Comparison of ENCODE assay signal across 1 cellular context in the genomic region with DNA sequence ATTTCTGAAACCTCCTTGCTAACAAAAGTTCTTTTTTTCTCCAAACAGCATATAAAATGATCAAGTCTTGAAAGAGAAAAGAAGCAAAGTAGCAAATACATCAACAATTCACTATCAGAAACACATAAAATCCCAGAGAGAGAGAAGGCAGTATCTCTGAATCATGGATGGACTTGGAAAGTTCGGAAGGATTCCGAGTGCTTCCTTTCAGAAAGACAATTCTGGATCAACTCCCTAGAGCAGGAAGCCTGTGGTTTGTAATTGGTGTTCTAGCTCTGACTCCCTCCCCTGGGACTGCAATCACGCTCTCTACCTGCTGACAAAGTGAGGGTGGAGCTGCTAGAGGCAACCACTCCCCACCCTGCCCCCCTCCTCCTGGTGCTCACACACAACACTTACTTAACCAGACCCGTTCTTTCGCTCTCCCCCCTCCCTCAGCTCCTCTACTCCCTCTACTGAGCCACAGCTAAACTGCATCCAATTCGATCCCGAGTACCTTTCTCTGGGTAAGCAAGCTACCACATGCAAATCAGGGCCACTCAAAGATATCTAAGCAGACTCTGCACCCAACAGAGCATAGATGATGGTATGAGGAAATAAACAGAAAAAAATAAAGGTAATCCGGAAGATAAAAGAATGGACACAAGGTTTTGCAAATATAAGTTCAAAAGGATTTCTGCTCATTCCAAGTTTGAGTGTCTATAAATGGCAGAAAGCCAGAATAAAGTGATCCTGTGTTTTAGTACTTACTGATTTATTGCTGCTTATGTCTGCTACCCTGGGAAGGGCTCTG.
A peak's percentile ranks its signal among the peaks of the same experiment; 100 is the strongest.
TF ChIP-seq lines count a peak whose summit lies in the region.

A gene (minus strand): TSS at position 235 of the 793 bp plus-strand sequence. CDS start 1,957 bp downstream, outside the sequence.

TF ChIP-seq in HepG2, 621 proteins besides CTCF, POLR2A, EP300 and RAD21 (continued from another document and continues in another):
- peak; percentile 83; the same call in 1 of the 2 replicates for TF ChIP-seq KDM5A (IDR thresholded peaks at IDR 0.05; ENCODE audit: borderline replicate concordance, low read length)
- peak in 1 of 2 experiments; percentile 83; a peak in 1 of 4 replicates for TF ChIP-seq KLF16 (CRISPR knock-in tag; IDR thresholded peaks at IDR 0.05)
- TF ChIP-seq AHR (CRISPR knock-in tag; IDR thresholded peaks at IDR 0.05): peak; percentile 86; the same call in 1 of the 2 replicates
- TF ChIP-seq, protein P1, sequence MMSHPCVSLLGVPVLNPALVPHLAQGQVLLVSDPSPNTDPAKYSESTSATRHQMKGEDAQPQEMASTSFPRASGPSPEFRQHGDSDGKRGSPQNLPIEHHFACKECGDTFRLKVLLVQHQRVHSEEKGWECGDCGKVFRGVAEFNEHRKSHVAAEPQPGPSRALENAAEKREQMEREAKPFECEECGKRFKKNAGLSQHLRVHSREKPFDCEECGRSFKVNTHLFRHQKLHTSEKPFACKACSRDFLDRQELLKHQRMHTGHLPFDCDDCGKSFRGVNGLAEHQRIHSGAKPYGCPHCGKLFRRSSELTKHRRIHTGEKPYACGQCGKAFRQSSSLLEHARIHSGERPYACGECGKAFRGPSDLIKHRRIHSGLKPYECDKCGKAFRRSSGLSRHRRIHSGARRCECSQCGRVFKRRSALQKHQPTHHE (CRISPR knock-in tag; IDR thresholded peaks at IDR 0.05; ENCODE audit: borderline replicate concordance): peak; percentile 96
- no peak for TF ChIP-seq ZSCAN9 (CRISPR knock-in tag; IDR thresholded peaks at IDR 0.05; ENCODE audit: borderline replicate concordance)
- TF ChIP-seq, protein P2, sequence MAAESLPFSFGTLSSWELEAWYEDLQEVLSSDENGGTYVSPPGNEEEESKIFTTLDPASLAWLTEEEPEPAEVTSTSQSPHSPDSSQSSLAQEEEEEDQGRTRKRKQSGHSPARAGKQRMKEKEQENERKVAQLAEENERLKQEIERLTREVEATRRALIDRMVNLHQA (CRISPR knock-in tag; IDR thresholded peaks at IDR 0.05): no peak
- TF ChIP-seq FOXJ3 (CRISPR knock-in tag; IDR thresholded peaks at IDR 0.05; ENCODE audit: borderline replicate concordance): no peak; the same call in none of the 2 replicates
- TF ChIP-seq NAIF1 (CRISPR knock-in tag; IDR thresholded peaks at IDR 0.05; ENCODE audit: borderline replicate concordance): no peak; the same call in 1 of the 2 replicates
- TF ChIP-seq, protein P3, sequence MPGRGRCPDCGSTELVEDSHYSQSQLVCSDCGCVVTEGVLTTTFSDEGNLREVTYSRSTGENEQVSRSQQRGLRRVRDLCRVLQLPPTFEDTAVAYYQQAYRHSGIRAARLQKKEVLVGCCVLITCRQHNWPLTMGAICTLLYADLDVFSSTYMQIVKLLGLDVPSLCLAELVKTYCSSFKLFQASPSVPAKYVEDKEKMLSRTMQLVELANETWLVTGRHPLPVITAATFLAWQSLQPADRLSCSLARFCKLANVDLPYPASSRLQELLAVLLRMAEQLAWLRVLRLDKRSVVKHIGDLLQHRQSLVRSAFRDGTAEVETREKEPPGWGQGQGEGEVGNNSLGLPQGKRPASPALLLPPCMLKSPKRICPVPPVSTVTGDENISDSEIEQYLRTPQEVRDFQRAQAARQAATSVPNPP (CRISPR knock-in tag; IDR thresholded peaks at IDR 0.05): 0 out of 2 replicates have a peak, but pooled peaks have one; percentile 41
- no peak for TF ChIP-seq SP140L (CRISPR knock-in tag; IDR thresholded peaks at IDR 0.05; ENCODE audit: borderline replicate concordance)
- TF ChIP-seq ZNF24 (IDR thresholded peaks at IDR 0.05): no peak
- no peak for TF ChIP-seq ATM (IDR thresholded peaks at IDR 0.05; ENCODE audit: borderline replicate concordance)
- TF ChIP-seq DNMT1 (CRISPR knock-in tag; IDR thresholded peaks at IDR 0.05): no peak
- peak; percentile 97 for TF ChIP-seq IRF2 (CRISPR knock-in tag; IDR thresholded peaks at IDR 0.05)
- TF ChIP-seq ZNF572 (CRISPR knock-in tag; IDR thresholded peaks at IDR 0.05): no peak
- TF ChIP-seq ZSCAN29 (CRISPR knock-in tag; conservative IDR thresholded peaks at IDR 0.05): peak; percentile 74; the same call in 1 of the 2 replicates
- TF ChIP-seq, protein P4, sequence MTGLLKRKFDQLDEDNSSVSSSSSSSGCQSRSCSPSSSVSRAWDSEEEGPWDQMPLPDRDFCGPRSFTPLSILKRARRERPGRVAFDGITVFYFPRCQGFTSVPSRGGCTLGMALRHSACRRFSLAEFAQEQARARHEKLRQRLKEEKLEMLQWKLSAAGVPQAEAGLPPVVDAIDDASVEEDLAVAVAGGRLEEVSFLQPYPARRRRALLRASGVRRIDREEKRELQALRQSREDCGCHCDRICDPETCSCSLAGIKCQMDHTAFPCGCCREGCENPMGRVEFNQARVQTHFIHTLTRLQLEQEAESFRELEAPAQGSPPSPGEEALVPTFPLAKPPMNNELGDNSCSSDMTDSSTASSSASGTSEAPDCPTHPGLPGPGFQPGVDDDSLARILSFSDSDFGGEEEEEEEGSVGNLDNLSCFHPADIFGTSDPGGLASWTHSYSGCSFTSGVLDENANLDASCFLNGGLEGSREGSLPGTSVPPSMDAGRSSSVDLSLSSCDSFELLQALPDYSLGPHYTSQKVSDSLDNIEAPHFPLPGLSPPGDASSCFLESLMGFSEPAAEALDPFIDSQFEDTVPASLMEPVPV (CRISPR knock-in tag; IDR thresholded peaks at IDR 0.05): peak; percentile 86
- TF ChIP-seq NCOA5 (CRISPR knock-in tag; IDR thresholded peaks at IDR 0.05): no peak
- TF ChIP-seq, protein P5, sequence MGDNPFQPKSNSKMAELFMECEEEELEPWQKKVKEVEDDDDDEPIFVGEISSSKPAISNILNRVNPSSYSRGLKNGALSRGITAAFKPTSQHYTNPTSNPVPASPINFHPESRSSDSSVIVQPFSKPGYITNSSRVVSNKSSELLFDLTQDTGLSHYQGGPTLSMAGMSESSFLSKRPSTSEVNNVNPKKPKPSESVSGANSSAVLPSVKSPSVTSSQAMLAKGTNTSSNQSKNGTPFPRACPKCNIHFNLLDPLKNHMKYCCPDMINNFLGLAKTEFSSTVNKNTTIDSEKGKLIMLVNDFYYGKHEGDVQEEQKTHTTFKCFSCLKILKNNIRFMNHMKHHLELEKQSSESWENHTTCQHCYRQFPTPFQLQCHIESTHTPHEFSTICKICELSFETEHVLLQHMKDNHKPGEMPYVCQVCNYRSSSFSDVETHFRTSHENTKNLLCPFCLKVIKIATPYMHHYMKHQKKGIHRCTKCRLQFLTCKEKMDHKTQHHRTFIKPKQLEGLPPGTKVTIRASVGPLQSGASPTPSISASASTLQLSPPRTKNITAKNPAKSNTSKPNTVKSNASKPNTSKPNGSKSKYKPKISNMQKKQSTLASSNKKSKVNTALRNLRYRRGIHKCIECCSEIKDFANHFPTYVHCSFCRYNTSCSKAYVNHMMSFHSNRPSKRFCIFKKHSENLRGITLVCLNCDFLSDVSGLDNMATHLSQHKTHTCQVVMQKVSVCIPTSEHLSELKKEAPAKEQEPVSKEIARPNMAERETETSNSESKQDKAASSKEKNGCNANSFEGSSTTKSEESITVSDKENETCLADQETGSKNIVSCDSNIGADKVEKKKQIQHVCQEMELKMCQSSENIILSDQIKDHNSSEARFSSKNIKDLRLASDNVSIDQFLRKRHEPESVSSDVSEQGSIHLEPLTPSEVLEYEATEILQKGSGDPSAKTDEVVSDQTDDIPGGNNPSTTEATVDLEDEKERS (CRISPR knock-in tag; IDR thresholded peaks at IDR 0.05): peak; percentile 91
- peak; percentile 66 for TF ChIP-seq BCL6 (CRISPR knock-in tag; IDR thresholded peaks at IDR 0.05)
- TF ChIP-seq ZFYVE20 (CRISPR knock-in tag; IDR thresholded peaks at IDR 0.05; ENCODE audit: borderline replicate concordance, low read depth): no peak
- TF ChIP-seq, protein P6, sequence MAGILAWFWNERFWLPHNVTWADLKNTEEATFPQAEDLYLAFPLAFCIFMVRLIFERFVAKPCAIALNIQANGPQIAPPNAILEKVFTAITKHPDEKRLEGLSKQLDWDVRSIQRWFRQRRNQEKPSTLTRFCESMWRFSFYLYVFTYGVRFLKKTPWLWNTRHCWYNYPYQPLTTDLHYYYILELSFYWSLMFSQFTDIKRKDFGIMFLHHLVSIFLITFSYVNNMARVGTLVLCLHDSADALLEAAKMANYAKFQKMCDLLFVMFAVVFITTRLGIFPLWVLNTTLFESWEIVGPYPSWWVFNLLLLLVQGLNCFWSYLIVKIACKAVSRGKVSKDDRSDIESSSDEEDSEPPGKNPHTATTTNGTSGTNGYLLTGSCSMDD (CRISPR knock-in tag; IDR thresholded peaks at IDR 0.05): no peak
- TF ChIP-seq, protein P7, sequence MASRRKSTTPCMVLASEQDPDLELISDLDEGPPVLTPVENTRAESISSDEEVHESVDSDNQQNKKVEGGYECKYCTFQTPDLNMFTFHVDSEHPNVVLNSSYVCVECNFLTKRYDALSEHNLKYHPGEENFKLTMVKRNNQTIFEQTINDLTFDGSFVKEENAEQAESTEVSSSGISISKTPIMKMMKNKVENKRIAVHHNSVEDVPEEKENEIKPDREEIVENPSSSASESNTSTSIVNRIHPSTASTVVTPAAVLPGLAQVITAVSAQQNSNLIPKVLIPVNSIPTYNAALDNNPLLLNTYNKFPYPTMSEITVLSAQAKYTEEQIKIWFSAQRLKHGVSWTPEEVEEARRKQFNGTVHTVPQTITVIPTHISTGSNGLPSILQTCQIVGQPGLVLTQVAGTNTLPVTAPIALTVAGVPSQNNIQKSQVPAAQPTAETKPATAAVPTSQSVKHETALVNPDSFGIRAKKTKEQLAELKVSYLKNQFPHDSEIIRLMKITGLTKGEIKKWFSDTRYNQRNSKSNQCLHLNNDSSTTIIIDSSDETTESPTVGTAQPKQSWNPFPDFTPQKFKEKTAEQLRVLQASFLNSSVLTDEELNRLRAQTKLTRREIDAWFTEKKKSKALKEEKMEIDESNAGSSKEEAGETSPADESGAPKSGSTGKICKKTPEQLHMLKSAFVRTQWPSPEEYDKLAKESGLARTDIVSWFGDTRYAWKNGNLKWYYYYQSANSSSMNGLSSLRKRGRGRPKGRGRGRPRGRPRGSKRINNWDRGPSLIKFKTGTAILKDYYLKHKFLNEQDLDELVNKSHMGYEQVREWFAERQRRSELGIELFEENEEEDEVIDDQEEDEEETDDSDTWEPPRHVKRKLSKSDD (CRISPR knock-in tag; IDR thresholded peaks at IDR 0.05; ENCODE audit: low read depth): no peak
- peak; percentile 92; the same call in 1 of the 2 replicates for TF ChIP-seq ZNF878 (CRISPR knock-in tag; IDR thresholded peaks at IDR 0.05)
- TF ChIP-seq, protein P8, sequence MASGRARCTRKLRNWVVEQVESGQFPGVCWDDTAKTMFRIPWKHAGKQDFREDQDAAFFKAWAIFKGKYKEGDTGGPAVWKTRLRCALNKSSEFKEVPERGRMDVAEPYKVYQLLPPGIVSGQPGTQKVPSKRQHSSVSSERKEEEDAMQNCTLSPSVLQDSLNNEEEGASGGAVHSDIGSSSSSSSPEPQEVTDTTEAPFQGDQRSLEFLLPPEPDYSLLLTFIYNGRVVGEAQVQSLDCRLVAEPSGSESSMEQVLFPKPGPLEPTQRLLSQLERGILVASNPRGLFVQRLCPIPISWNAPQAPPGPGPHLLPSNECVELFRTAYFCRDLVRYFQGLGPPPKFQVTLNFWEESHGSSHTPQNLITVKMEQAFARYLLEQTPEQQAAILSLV (CRISPR knock-in tag; IDR thresholded peaks at IDR 0.05; ENCODE audit: borderline replicate concordance): no peak
- peak; percentile 81; the same call in 1 of the 2 replicates for TF ChIP-seq ZNF451 (CRISPR knock-in tag; IDR thresholded peaks at IDR 0.05)
- TF ChIP-seq ZNF530 (CRISPR knock-in tag; IDR thresholded peaks at IDR 0.05; ENCODE audit: low read depth): no peak
- TF ChIP-seq TP53 (CRISPR knock-in tag; conservative IDR thresholded peaks at IDR 0.05): peak; percentile 60; the same call in 1 of the 2 replicates
- TF ChIP-seq PHF21A (CRISPR knock-in tag; IDR thresholded peaks at IDR 0.05): peak; percentile 89
- no peak for TF ChIP-seq ZNF33A (CRISPR knock-in tag; IDR thresholded peaks at IDR 0.05; ENCODE audit: borderline replicate concordance)
- TF ChIP-seq PCBP1 (IDR thresholded peaks at IDR 0.05; ENCODE audit: borderline replicate concordance, low read depth, low read length): no peak
- peak; percentile 44 for TF ChIP-seq PHF5A (CRISPR knock-in tag; IDR thresholded peaks at IDR 0.05; ENCODE audit: low read depth, unreplicated experiment)
- TF ChIP-seq HNRNPK (IDR thresholded peaks at IDR 0.05; ENCODE audit: low read depth, low read length, poor library complexity, severe bottlenecking): peak; percentile 33
- TF ChIP-seq ZNF883 (CRISPR knock-in tag; IDR thresholded peaks at IDR 0.05; ENCODE audit: not compliant biosample characterization): no peak
- no peak for TF ChIP-seq JUNB (CRISPR knock-in tag; IDR thresholded peaks at IDR 0.05; ENCODE audit: borderline replicate concordance)
- TF ChIP-seq, protein P9, sequence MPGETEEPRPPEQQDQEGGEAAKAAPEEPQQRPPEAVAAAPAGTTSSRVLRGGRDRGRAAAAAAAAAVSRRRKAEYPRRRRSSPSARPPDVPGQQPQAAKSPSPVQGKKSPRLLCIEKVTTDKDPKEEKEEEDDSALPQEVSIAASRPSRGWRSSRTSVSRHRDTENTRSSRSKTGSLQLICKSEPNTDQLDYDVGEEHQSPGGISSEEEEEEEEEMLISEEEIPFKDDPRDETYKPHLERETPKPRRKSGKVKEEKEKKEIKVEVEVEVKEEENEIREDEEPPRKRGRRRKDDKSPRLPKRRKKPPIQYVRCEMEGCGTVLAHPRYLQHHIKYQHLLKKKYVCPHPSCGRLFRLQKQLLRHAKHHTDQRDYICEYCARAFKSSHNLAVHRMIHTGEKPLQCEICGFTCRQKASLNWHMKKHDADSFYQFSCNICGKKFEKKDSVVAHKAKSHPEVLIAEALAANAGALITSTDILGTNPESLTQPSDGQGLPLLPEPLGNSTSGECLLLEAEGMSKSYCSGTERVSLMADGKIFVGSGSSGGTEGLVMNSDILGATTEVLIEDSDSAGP (CRISPR knock-in tag; IDR thresholded peaks at IDR 0.05; ENCODE audit: borderline replicate concordance): peak; percentile 83
- no peak for TF ChIP-seq ZNF563 (CRISPR knock-in tag; IDR thresholded peaks at IDR 0.05)
- TF ChIP-seq SMC3 (IDR thresholded peaks at IDR 0.05; ENCODE audit: low read length): peak; percentile 99
- no peak for TF ChIP-seq ZNF558 (CRISPR knock-in tag; IDR thresholded peaks at IDR 0.05; ENCODE audit: borderline replicate concordance)
- TF ChIP-seq, protein P10, sequence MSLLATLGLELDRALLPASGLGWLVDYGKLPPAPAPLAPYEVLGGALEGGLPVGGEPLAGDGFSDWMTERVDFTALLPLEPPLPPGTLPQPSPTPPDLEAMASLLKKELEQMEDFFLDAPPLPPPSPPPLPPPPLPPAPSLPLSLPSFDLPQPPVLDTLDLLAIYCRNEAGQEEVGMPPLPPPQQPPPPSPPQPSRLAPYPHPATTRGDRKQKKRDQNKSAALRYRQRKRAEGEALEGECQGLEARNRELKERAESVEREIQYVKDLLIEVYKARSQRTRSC (CRISPR knock-in tag; IDR thresholded peaks at IDR 0.05; ENCODE audit: low read depth): no peak
- peak; percentile 98; the same call in 1 of the 2 replicates for TF ChIP-seq ZNF746 (CRISPR knock-in tag; IDR thresholded peaks at IDR 0.05)
- TF ChIP-seq ZNF790 (CRISPR knock-in tag; IDR thresholded peaks at IDR 0.05; ENCODE audit: borderline replicate concordance): no peak
